Comparison of ENCODE assay signal across 34 cellular contexts in genomic region chr1:28501925-28502324, GRCh38. TPM values are rescaled to one million over a fixed set of nuclear protein-coding genes. Genes with fewer than 3 reads are reported as not detected.
DNase-seq lines count a peak whose midpoint lies in the region; ATAC-seq and TF ChIP-seq lines count a peak whose summit lies in the region.
"Had no signal": no experiment of that assay in that cellular context is flagged by ENCODE, and none has a peak within 500 bp of the region (broad histone marks: within the 10 kb centered on the region; RNA-seq: fewer than 3 reads in every experiment).

No MANE protein-coding gene starts in this region.

- H3K4me3 Mint-ChIP-seq in dendritic cell treated with granulocyte-macrophage colony-stimulating factor and Interleukin-4, amounts not matched to agents 40 ng/mL and 50 ng/mL, for 4 days, result no peak overlapping the region
- H3K4me3 Mint-ChIP-seq: activated naive CD4-positive, alpha-beta T cell treated with anti-CD3 and anti-CD28 coated beads, Interleukin-2, amount 50 U/mL, for 24 hours; CD4-positive, alpha-beta T cell; H9; T-helper 2 cell treated with Interferon-gamma antibody and Interleukin-4, amounts not matched to agents 5 μg/mL and 100 μg/mL, for 36 hours had no signal

- no peaks in the 10 kb centered on the region for H3K9me3 Mint-ChIP-seq in dendritic cell treated with granulocyte-macrophage colony-stimulating factor and Interleukin-4, amounts not matched to agents 40 ng/mL and 50 ng/mL, for 4 days
- H3K9me3 Mint-ChIP-seq: activated naive CD4-positive, alpha-beta T cell treated with anti-CD3 and anti-CD28 coated beads, Interleukin-2, amount 50 U/mL, for 24 hours; CD4-positive, alpha-beta T cell; T-helper 2 cell treated with Interferon-gamma antibody and Interleukin-4, amounts not matched to agents 5 μg/mL and 100 μg/mL, for 36 hours had no signal

- in situ Hi-C loops in gastrocnemius medialis (cut with MboI; ENCODE audit: low sequenced_read_pairs in 4 of 4), result loop anchor here in 3 of 4 donors (10.0 to 25.0 kb wide), 3 partner anchors 110 to 385 kb away; no protein-coding TSS in a partner anchor

- peak overlapping the region; percentile 15 for H3K27ac Mint-ChIP-seq in dendritic cell treated with granulocyte-macrophage colony-stimulating factor and Interleukin-4, amounts not matched to agents 40 ng/mL and 50 ng/mL, for 4 days
- H3K27ac Mint-ChIP-seq: activated naive CD4-positive, alpha-beta T cell treated with anti-CD3 and anti-CD28 coated beads, Interleukin-2, amount 50 U/mL, for 24 hours; CD4-positive, alpha-beta T cell had no signal

- no peak overlapping the region for H2AFZ ChIP-seq in PC-9

- H3K79me2 ChIP-seq in PC-9 (ENCODE audit: low read depth), result peaks cover 10% of the 10 kb centered on the region

- no peaks in the 10 kb centered on the region for H3K9me2 ChIP-seq in PC-9 (ENCODE audit: insufficient read depth)

- DNase-seq in PC-9 (no peak), gastrocnemius medialis (no peak), sciatic nerve (ENCODE audit: low spot score) (no peak), middle frontal gyrus (ENCODE audit: extremely low spot score, low spot score) (no peak)
- DNase-seq: activated CD4-positive, alpha-beta T cell treated with anti-CD3 and anti-CD28 coated beads for 48 hours; activated CD8-positive, alpha-beta memory T cell treated with anti-CD3 and anti-CD28 coated beads for 24 hours; activated T-cell treated with anti-CD3 and anti-CD28 coated beads for 4 hours; AML-193; CD4-positive, alpha-beta T cell; DMS153; glutamatergic neuron; H9; Kasumi-1; NCI-H1436 treated with DMSO at 0.1 percent for 48 hours; NCI-H2107; NCI-H345; occipital lobe; SHP77 treated with DMSO at 0.1 percent for 48 hours; sigmoid colon; stimulated activated CD4-positive, alpha-beta T cell treated with anti-CD3 and anti-CD28 coated beads, Interleukin-4, amount 100 ng/mL, for 4 hours; substantia nigra; upper lobe of right lung had no signal

- peaks cover 8% of the 10 kb centered on the region; the same call in 1 of the 2 replicates for H3K36me3 ChIP-seq in PC-9 (ENCODE audit: low read depth)
- H3K36me3 ChIP-seq in gastrocnemius medialis, result peaks cover 0 to 8% of the 10 kb centered on the region in 2 donors
- H3K36me3 ChIP-seq: breast epithelium had no signal

- TF ChIP-seq CTCF in 22Rv1 (IDR thresholded peaks at IDR 0.05) (no peak), PC-9 (conservative IDR thresholded peaks at IDR 0.05) (no peak), gastrocnemius medialis (IDR thresholded peaks at IDR 0.05 in 4 of 5, conservative IDR thresholded peaks at IDR 0.05 in 1 of 5) (no peak)

- peak overlapping the region; percentile 26; the same call in 1 of the 2 replicates for H3K27ac ChIP-seq in 22Rv1
- H3K27ac ChIP-seq in PC-9, result peak overlapping the region; percentile 91
- H3K27ac ChIP-seq in gastrocnemius medialis, result peak overlapping the region in 3 of 4 donors; percentile 66 to 79 (median 66)
- H3K27ac ChIP-seq: breast epithelium, prostate gland, sigmoid colon, upper lobe of right lung had no signal

- intact Hi-C loops in PC-9 (cut with micrococcal nuclease; ENCODE audit: unreplicated experiment), result no loop called here
- intact Hi-C loops in dendritic cell treated with granulocyte-macrophage colony-stimulating factor and Interleukin-4, amounts not matched to agents 40 ng/mL and 50 ng/mL, for 4 days (cut with micrococcal nuclease), result no loop called here
- intact Hi-C loops in gastrocnemius medialis (cut with DNase I; ENCODE audit: low total_unique reads), result no loop called here
- intact Hi-C loops in sciatic nerve (cut with DNase I), result no loop called here

- peaks cover 42% of the 10 kb centered on the region; the same call in 1 of the 2 replicates for H3F3A ChIP-seq in PC-9 (ENCODE audit: insufficient read depth, low read depth)

- TF ChIP-seq POLR2A in gastrocnemius medialis (IDR thresholded peaks at IDR 0.05), result no peak

- ATAC-seq in gastrocnemius medialis (no peak), HG03457 (IDR thresholded peaks at IDR 0.05; ENCODE audit: unreplicated experiment) (no peak), sciatic nerve (no peak), GM19351 (IDR thresholded peaks at IDR 0.05; ENCODE audit: unreplicated experiment) (no peak)
- ATAC-seq: A549, HepG2, left lobe of liver, Panc1, upper lobe of right lung had no signal

- H3K4me1 ChIP-seq in PC-9 (replicated peaks; ENCODE audit: insufficient read depth) (peaks cover 14% of the 10 kb centered on the region), gastrocnemius medialis (peaks cover 5 to 12% of the 10 kb centered on the region in 2 donors)
- H3K4me1 ChIP-seq: breast epithelium, prostate gland had no signal

- H3K9me3 ChIP-seq in PC-9 (ENCODE audit: insufficient read depth, low read depth), result no peaks in the 10 kb centered on the region
- no peaks in the 10 kb centered on the region for H3K9me3 ChIP-seq in gastrocnemius medialis
- H3K9me3 ChIP-seq: A549, breast epithelium, prostate gland, sigmoid colon, upper lobe of right lung had no signal

- H3K4me2 ChIP-seq in PC-9, result no peak overlapping the region

- H3K4me1 Mint-ChIP-seq in dendritic cell treated with granulocyte-macrophage colony-stimulating factor and Interleukin-4, amounts not matched to agents 40 ng/mL and 50 ng/mL, for 4 days (ENCODE audit: low read depth), result peaks cover 4% of the 10 kb centered on the region

- no TSS peak for BruUV-seq in PC-9 (replicated peaks; lab: Mats Ljungman, UMichigan)

- no peaks in the 10 kb centered on the region for H4K20me1 ChIP-seq in PC-9 (ENCODE audit: insufficient read depth)

- H3K4me3 ChIP-seq in PC-9 (no peak overlapping the region), gastrocnemius medialis (no peak overlapping the region)
- H3K4me3 ChIP-seq: A549, breast epithelium, prostate gland, sigmoid colon, upper lobe of right lung had no signal

- no peaks in the 10 kb centered on the region for H3K27me3 ChIP-seq in PC-9 (ENCODE audit: insufficient read depth, low read depth)
- no peaks in the 10 kb centered on the region for H3K27me3 ChIP-seq in gastrocnemius medialis
- H3K27me3 ChIP-seq: breast epithelium, sigmoid colon, upper lobe of right lung had no signal

- POLR2A ChIA-PET in PC-9 (lab: Charles Lee; ENCODE audit: unreplicated experiment), result interaction anchor here (0.6 to 0.7 kb wide), 2 partner anchors 84 to 264 kb away, joined by 4 to 6 read pairs; no protein-coding TSS in a partner anchor

- CTCF ChIA-PET in PC-9 (lab: Charles Lee), result interaction anchor here (0.6 kb wide), 1 partner anchor 141 kb away, joined by 8 read pairs; the partner anchor contains the start of gene TAF12

- peaks cover 50% of the 10 kb centered on the region for H3K36me3 Mint-ChIP-seq in dendritic cell treated with granulocyte-macrophage colony-stimulating factor and Interleukin-4, amounts not matched to agents 40 ng/mL and 50 ng/mL, for 4 days (ENCODE audit: low read depth)

- H3K27me3 Mint-ChIP-seq in dendritic cell treated with granulocyte-macrophage colony-stimulating factor and Interleukin-4, amounts not matched to agents 40 ng/mL and 50 ng/mL, for 4 days, result no peaks in the 10 kb centered on the region
- H3K27me3 Mint-ChIP-seq: activated naive CD4-positive, alpha-beta T cell treated with anti-CD3 and anti-CD28 coated beads, Interleukin-2, amount 50 U/mL, for 24 hours; CD4-positive, alpha-beta T cell had no signal

RNA-seq across cellular contexts. Expression of gene RCC1, which starts 3.9 kb away (rescaled TPM):
- total RNA-seq in PC-9 (2021), result 134 and 156 TPM in 2 replicates
- total RNA-seq in gastrocnemius medialis, result 10 to 100 TPM in 2 of 4 donors, 1 to 10 TPM in 2; 6.1 to 24.5 (median 13.7) TPM
- total RNA-seq in sciatic nerve, result 10.7 TPM

RNA-seq across cellular contexts. Expression of gene TRNAU1AP, which starts 51.0 kb away (rescaled TPM):
- total RNA-seq in PC-9 (2021) (31.7 and 43.0 TPM in 2 replicates), gastrocnemius medialis (10 to 100 TPM in 3 of 4 donors, 1 to 10 TPM in 1; 5.3 to 19.7 (median 12.0) TPM), sciatic nerve (31.0 TPM)

Comparison
In these comparisons a context has a peak if more than half of its experiments do, and no peak if none do; other contexts are left out.
1. H3K27ac ChIP-seq: peak in every context shown above with its lines; median percentile 91 in PC-9; 66 in gastrocnemius medialis; 26 in 22Rv1.